16 cellular contexts compared by ENCODE assay signal in the genomic region with DNA sequence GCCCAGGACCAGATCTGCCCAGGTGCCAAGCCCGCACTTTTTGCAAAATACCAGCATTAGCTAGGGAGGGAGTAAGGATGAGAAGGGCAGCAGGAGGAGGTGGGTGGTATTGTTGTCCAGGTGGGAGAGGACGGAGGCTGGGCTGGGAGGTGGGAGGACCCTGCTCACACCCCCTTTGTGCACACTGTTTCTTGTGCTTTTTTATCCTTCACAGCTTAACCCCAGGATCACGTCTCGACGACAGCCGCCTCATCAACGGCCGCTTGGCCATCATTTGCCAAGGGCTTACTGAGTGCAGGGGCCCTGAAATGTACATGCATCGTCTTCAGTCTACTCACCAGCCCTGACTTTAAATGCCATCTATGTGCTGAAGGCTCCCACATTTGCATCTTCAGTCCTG. TPM values are rescaled to one million over a fixed set of nuclear protein-coding genes. Genes with fewer than 3 reads are reported as not detected.
DNase-seq lines count a peak whose midpoint lies in the region; ATAC-seq and TF ChIP-seq lines count a peak whose summit lies in the region.
"Had no signal": no experiment of that assay in that cellular context is flagged by ENCODE, and none has a peak within 500 bp of the region (broad histone marks: within the 10 kb centered on the region; RNA-seq: fewer than 3 reads in every experiment).

No MANE protein-coding gene starts in this region.

- intact Hi-C loops in spleen (cut with DNase I; ENCODE audit: low total_unique reads): no loop called here

- H3K4me1 ChIP-seq in spleen: peaks cover 0 to 24% (median 6%) of the 10 kb centered on the region in 6 donors

- peak; percentile 17 for DNase-seq in NCI-H82 (lab: John Stamatoyannopoulos, UW)
- no peak for DNase-seq in NCI-H82 treated with DMSO at 0.1 percent for 48 hours (lab: John Stamatoyannopoulos, UW; ENCODE audit: unreplicated experiment)
- peak; percentile 42 for DNase-seq in islet precursor cell
- DNase-seq in neural crest cell (ENCODE audit: low read depth, low spot score): no peak
- peak; percentile 16 for DNase-seq in spleen
- DNase-seq in stimulated activated naive CD4-positive, alpha-beta T cell (lab: John Stamatoyannopoulos, UW): no peak
- no peak for DNase-seq in NCI-H510A (lab: John Stamatoyannopoulos, UW)
- DNase-seq: AML-193; Calu3; CD4-positive, CD25-positive, alpha-beta regulatory T cell; DMS 273 treated with DMSO at 0.1 percent for 48 hours; H7 had no signal

- H3K27me3 ChIP-seq in spleen (replicated peaks in 1 of 7): no peaks in the 10 kb centered on the region
- H3K27me3 ChIP-seq: BLaER1 treated with 17β-estradiol and CSF1 and Interleukin-3, amounts not matched to agents 10 nM and 100 nM had no signal

- H3K27me3 Mint-ChIP-seq in neural crest cell (ENCODE audit: low read depth): no peaks in the 10 kb centered on the region

- WGBS in spleen, 5 donors: 83 to 92% (median 91%) methylated on average over 9 of the region's 9 CpGs

- no peak overlapping the region for H3K27ac ChIP-seq in spleen
- H3K27ac ChIP-seq: 22Rv1 had no signal

- ATAC-seq in HG02885 (IDR thresholded peaks at IDR 0.05; ENCODE audit: poor library complexity, unreplicated experiment): no peak
- ATAC-seq: GM23338 had no signal

- H3K4me1 Mint-ChIP-seq in neural crest cell: peaks cover 43% of the 10 kb centered on the region
- H3K4me1 Mint-ChIP-seq: CD4-positive, CD25-positive, alpha-beta regulatory T cell had no signal

- no peak for TF ChIP-seq POLR2A in spleen (IDR thresholded peaks at IDR 0.05)

- H3K36me3 ChIP-seq in spleen: no peaks in the 10 kb centered on the region
- H3K36me3 ChIP-seq: BLaER1 treated with 17β-estradiol and CSF1 and Interleukin-3, amounts not matched to agents 10 nM and 100 nM had no signal

- H3K36me3 Mint-ChIP-seq in neural crest cell (ENCODE audit: low read depth): no peaks in the 10 kb centered on the region
- H3K36me3 Mint-ChIP-seq: CD4-positive, CD25-positive, alpha-beta regulatory T cell had no signal

- H3K4me3 Mint-ChIP-seq in neural crest cell: no peak overlapping the region
- H3K4me3 Mint-ChIP-seq: CD4-positive, CD25-positive, alpha-beta regulatory T cell; GM23338 had no signal

- peak overlapping the region; percentile 44 for H3K27ac Mint-ChIP-seq in neural crest cell (ENCODE audit: unreplicated experiment)
- H3K27ac Mint-ChIP-seq: GM23338 had no signal

- no peaks in the 10 kb centered on the region for H3K9me3 Mint-ChIP-seq in neural crest cell
- H3K9me3 Mint-ChIP-seq: CD4-positive, CD25-positive, alpha-beta regulatory T cell; GM23338 had no signal

- TF ChIP-seq CTCF in neural crest cell (conservative IDR thresholded peaks at IDR 0.05) (no peak), spleen (IDR thresholded peaks at IDR 0.05 in 8 of 11, conservative IDR thresholded peaks at IDR 0.05 in 3 of 11) (no peak)

- no peaks in the 10 kb centered on the region for H3K9me3 ChIP-seq in spleen

- H3K4me3 ChIP-seq in spleen: no peak overlapping the region
- H3K4me3 ChIP-seq: BLaER1 treated with 17β-estradiol and CSF1 and Interleukin-3, amounts not matched to agents 10 nM and 100 nM; GM23338 had no signal

RNA-seq across cellular contexts. Expression of a gene that starts 12.1 kb away (rescaled TPM):
- 1.2 and 1.4 TPM in 2 replicates for total RNA-seq in neural crest cell
- 100 to 1,000 TPM in 1 of 7 donors, 10 to 100 TPM in 6; 60.2 to 167 (median 87.6) TPM for total RNA-seq in spleen
- 10 to 100 TPM in 2 of 3 donors, 1 to 10 TPM in 1; 9.3 to 35.3 (median 19.8) TPM for polyA plus RNA-seq in spleen
- total RNA-seq: CD4-positive, CD25-positive, alpha-beta regulatory T cell had no signal

Comparison
In these comparisons a context has a peak if more than half of its experiments do, and no peak if none do; other contexts are left out.
1. DNase-seq: peak in NCI-H82 (single experiment), islet precursor cell (single experiment) and spleen (single experiment); none in NCI-H82 treated with DMSO at 0.1 percent for 48 hours (single experiment), neural crest cell (single experiment), stimulated activated naive CD4-positive, alpha-beta T cell (0 of 6) and NCI-H510A (single experiment).
2. RNA of a gene that starts 12.1 kb away (total RNA-seq): 60.2 to 167 TPM in spleen; 1.2 to 1.4 TPM in neural crest cell; every median in the first group is over 10 times any median in the second.